In the genomic region with DNA sequence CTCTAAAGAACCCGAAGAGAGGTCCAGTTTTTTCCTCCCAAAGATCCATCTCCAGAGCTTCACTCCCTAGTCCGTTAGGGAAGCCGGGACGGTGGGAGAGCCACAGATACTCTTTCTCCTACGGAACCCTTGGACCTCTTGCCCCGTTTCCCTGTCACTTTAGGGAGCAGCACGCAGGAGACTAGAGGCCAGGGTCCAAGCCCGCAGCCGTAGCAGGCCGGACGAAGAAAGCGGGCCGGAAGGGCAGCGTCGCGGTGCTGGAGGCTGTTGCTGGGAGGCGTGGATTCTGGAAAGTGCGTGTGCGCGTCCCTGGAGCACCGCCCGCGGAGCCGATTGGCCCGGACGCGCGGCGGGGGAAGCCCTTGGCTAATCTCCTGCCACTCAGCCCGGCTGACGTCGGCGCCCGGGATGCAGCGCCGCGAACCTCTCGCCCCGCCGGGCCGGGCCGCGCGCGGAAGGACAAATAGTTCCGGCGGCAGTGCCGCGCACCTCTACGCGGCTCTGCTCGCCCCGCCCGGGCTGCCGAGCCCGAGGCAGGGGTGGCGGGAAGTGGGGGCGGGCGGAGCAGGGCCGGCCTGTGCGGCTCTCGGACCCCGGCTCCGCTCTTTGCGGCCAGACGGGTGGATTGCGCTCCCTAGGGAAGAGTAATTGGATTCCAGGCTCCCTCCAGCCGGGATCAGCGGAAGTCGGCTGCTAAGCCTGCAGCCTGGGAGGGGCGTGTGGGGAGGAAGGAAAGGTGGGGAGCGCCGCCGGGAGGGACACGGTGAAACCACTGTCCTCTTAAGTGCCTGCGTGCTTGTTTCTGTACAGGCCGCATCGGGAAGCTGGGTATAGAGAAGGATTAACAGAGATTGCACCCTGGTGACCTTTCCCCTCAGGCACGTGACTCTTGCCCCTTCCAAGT, we compare ENCODE assay signal across 8 cellular contexts. TPM values are rescaled to one million over a fixed set of nuclear protein-coding genes. Genes with fewer than 3 reads are reported as not detected.
DNase-seq lines count a peak whose midpoint lies in the region; ATAC-seq, FAIRE-seq and TF ChIP-seq lines count a peak whose summit lies in the region.

No MANE protein-coding gene starts in this region.

- dilution Hi-C loops in endothelial cell of umbilical vein (cut with MboI; ENCODE audit: extremely low pct_ligation_motif_present, low sequenced_read_pairs): no loop called here

- peak overlapping the region; percentile 94 for H2AFZ ChIP-seq in endothelial cell of umbilical vein (ENCODE audit: low read depth, low read length)

- H3K9me3 ChIP-seq in NT2/D1 (ENCODE audit: insufficient read depth, low read length) (no peaks in the 10 kb centered on the region), endothelial cell of umbilical vein (replicated peaks; ENCODE audit: control insufficient read depth, insufficient read depth, low read length) (no peaks in the 10 kb centered on the region)

- H3K4me2 ChIP-seq in endothelial cell of umbilical vein (ENCODE audit: insufficient read depth, low read length): peak overlapping the region; percentile 98

- no peaks in the 10 kb centered on the region for H3K4me1 ChIP-seq in NT2/D1 (ENCODE audit: insufficient read depth, insufficient read length)
- peaks cover 15% of the 10 kb centered on the region for H3K4me1 ChIP-seq in endothelial cell of umbilical vein (ENCODE audit: control insufficient read depth, extremely low read depth, insufficient read depth, low read length)

- POLR2A ChIA-PET in endothelial cell of umbilical vein (lab: Charles Lee): interaction anchor here (0.8 kb wide), 1 partner anchor 31 kb away, joined by 6 read pairs; a partner anchor contains a TSS

- peaks cover 4% of the 10 kb centered on the region for H3K36me3 ChIP-seq in NT2/D1 (ENCODE audit: insufficient read depth, insufficient read length, low read length)
- no peaks in the 10 kb centered on the region for H3K36me3 ChIP-seq in endothelial cell of umbilical vein (ENCODE audit: control insufficient read depth in 2 of 2, extremely low read depth in 1 of 2, insufficient read depth in 2 of 2, low read length in 2 of 2)

- peak in 1 of 2 donors; percentile 4 for TF ChIP-seq CTCF in endothelial cell of umbilical vein (IDR thresholded peaks at IDR 0.05; ENCODE audit: extremely low read depth in 1 of 2, insufficient read depth in 1 of 2, low read depth in 1 of 2, low read length in 2 of 2)

- BruUV-seq in endothelial cell of umbilical vein (replicated peaks; lab: Mats Ljungman, UMichigan): no TSS peak

- H3K9ac ChIP-seq in NT2/D1 (ENCODE audit: insufficient read length, low read depth) (peak overlapping the region; percentile 65), endothelial cell of umbilical vein (replicated peaks; ENCODE audit: extremely low read depth, insufficient read depth, low read length) (peak overlapping the region; percentile 81)

- H3K27me3 ChIP-seq in NT2/D1 (ENCODE audit: insufficient read depth, insufficient read length) (no peaks in the 10 kb centered on the region), endothelial cell of umbilical vein (ENCODE audit: control insufficient read depth in 2 of 2, insufficient read depth in 2 of 2, low read length in 2 of 2) (no peaks in the 10 kb centered on the region)

- no peaks in the 10 kb centered on the region for H3K79me2 ChIP-seq in endothelial cell of umbilical vein (ENCODE audit: control insufficient read depth, insufficient read depth, low read length)

- H3K27ac ChIP-seq in endothelial cell of umbilical vein (ENCODE audit: insufficient read depth, low read depth, low read length): peak overlapping the region; percentile 73

- peak; percentile 89 for ATAC-seq in GM21390 (IDR thresholded peaks at IDR 0.05; ENCODE audit: unreplicated experiment)

- CTCF ChIA-PET in endothelial cell of umbilical vein (lab: Charles Lee): interaction anchor here (0.6 to 1.2 kb wide), 4 partner anchors 31 to 396 kb away, joined by 3 to 4 read pairs (median 4); a partner anchor contains a TSS

- intact Hi-C loops in endothelial cell of umbilical vein (cut with micrococcal nuclease): loop anchor here (1.0 to 10.0 kb wide), 4 partner anchors 16 to 328 kb away; a partner anchor contains a TSS

- FAIRE-seq in endothelial cell of umbilical vein (lab: Jason Lieb, UNC): peak; percentile 91

- H3K4me3 ChIP-seq in NT2/D1 (ENCODE audit: insufficient read length, low read depth) (peak overlapping the region; percentile 54), endothelial cell of umbilical vein (replicated peaks in 1 of 3; ENCODE audit: insufficient read depth in 1 of 3, low read depth in 1 of 3, low read length in 3 of 3) (peak overlapping the region; percentile 23 to 79 (median 67))

- H3K9me1 ChIP-seq in endothelial cell of umbilical vein (replicated peaks; ENCODE audit: control insufficient read depth, extremely low read depth, insufficient read depth, low read length): no peaks in the 10 kb centered on the region

- no peaks in the 10 kb centered on the region for H4K20me1 ChIP-seq in endothelial cell of umbilical vein (replicated peaks; ENCODE audit: control insufficient read depth, extremely low read depth, insufficient read depth, low read length)

- peak; percentile 81 for TF ChIP-seq POLR2A in endothelial cell of umbilical vein (IDR thresholded peaks at IDR 0.05; ENCODE audit: low read depth, low read length)

- peak; percentile 99 for DNase-seq in D341Med (ENCODE audit: low spot score)
- DNase-seq in HUDEP-2 (lab: John Stamatoyannopoulos, UW; ENCODE audit: unreplicated experiment in 76 of 76): peak; percentile 9 to 94 (median 83)
- peak; percentile 81 for DNase-seq in NT2/D1 (ENCODE audit: low read depth, low spot score)
- DNase-seq in activated CD8-positive, alpha-beta memory T cell treated with anti-CD3 and anti-CD28 coated beads, Interleukin-2, amount 50 U/mL, for 48 hours: peak; percentile 89
- peak; percentile 91 for DNase-seq in endothelial cell of umbilical vein (ENCODE audit: low read depth, low spot score)
- peak; percentile 98 for DNase-seq in midbrain (lab: John Stamatoyannopoulos, UW)
- peak; percentile 39 to 68 for DNase-seq in stimulated activated CD8-positive, alpha-beta memory T cell treated with anti-CD3 and anti-CD28 coated beads, Interleukin-15, amount 100 ng/mL, for 4 hours (ENCODE audit: low read depth in 2 of 2)

TF ChIP-seq in endothelial cell of umbilical vein, 7 proteins besides CTCF, POLR2A, EP300 and RAD21:
- TF ChIP-seq, protein P1, sequence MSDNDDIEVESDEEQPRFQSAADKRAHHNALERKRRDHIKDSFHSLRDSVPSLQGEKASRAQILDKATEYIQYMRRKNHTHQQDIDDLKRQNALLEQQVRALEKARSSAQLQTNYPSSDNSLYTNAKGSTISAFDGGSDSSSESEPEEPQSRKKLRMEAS (IDR thresholded peaks at IDR 0.05; ENCODE audit: insufficient read depth, insufficient read length): no peak
- TF ChIP-seq GATA2 (IDR thresholded peaks at IDR 0.05; ENCODE audit: insufficient read depth, insufficient read length, low read depth, low read length) (no peak), FOS (IDR thresholded peaks at IDR 0.05; ENCODE audit: borderline replicate concordance, insufficient read depth, low read length) (no peak), POLR2AphosphoS5 (IDR thresholded peaks at IDR 0.05; ENCODE audit: insufficient read depth, low read depth, low read length) (peak; percentile 93), MYC (IDR thresholded peaks at IDR 0.05; ENCODE audit: low read depth, low read length) (peak; percentile 17), EZH2 (IDR thresholded peaks at IDR 0.05; ENCODE audit: borderline replicate concordance, low read depth, low read length, severe bottlenecking) (no peak), JUN (IDR thresholded peaks at IDR 0.05; ENCODE audit: borderline replicate concordance, insufficient read depth, insufficient read length, low read depth) (no peak)
TF ChIP-seq in endothelial cell of umbilical vein: peak in this region for 2.

RNA-seq across cellular contexts. Expression of a gene that starts 31.3 kb away (rescaled TPM):
- total RNA-seq in endothelial cell of umbilical vein: 127 and 133 TPM in 2 replicates
- polyA plus RNA-seq in endothelial cell of umbilical vein: 72.1 and 77.3 TPM in 2 replicates
- polyA plus RNA-seq in endothelial cell of umbilical vein (2011; cell fraction: cytosol; rRNA removed): 47.3 and 53.3 TPM in 2 replicates
- 107 and 112 TPM in 2 replicates for polyA plus RNA-seq in endothelial cell of umbilical vein (2011; cell fraction: nucleus; rRNA removed)
- 46.0 and 55.5 TPM in 2 replicates for polyA plus RNA-seq in endothelial cell of umbilical vein (2012)
- polyA minus RNA-seq in endothelial cell of umbilical vein: 275 and 302 TPM in 2 replicates
- polyA minus RNA-seq in endothelial cell of umbilical vein (2011; cell fraction: cytosol; rRNA and poly(A)+ RNA removed): 42.0 TPM
- 286 and 401 TPM in 2 replicates for polyA minus RNA-seq in endothelial cell of umbilical vein (2011; cell fraction: nucleus; rRNA and poly(A)+ RNA removed)

Comparison
In these comparisons a context has a peak if more than half of its experiments do, and no peak if none do; other contexts are left out.
1. Peak in every context shown above with its lines: DNase-seq, ATAC-seq, H3K4me3 ChIP-seq and H3K27ac ChIP-seq.